In the genomic region with DNA sequence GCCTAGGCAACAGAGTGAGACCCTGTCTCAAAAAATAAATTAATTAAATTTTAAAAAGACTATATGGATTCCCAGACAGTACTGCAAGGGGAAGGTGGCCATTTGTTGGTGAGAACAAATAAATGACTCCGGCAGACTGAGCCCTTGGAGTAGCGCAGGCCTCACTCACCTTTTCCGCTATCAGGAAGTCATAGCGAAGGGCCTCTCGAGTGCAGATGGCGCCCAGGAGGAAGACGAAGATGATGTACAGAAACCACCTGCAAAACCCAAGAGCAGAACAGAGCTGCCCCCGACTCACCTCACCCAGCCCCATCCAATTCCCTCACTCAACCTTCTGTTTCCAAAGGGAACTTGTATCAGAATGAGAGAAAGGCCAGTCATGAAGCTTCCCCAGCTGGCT, we compare ENCODE assay signal across 1 cellular context.
TF ChIP-seq lines count a peak whose summit lies in the region.

No MANE protein-coding gene starts in this region.

TF ChIP-seq in GM12878, 131 proteins besides CTCF, POLR2A, EP300 and RAD21 (continued from another document):
- TF ChIP-seq, protein P1, sequence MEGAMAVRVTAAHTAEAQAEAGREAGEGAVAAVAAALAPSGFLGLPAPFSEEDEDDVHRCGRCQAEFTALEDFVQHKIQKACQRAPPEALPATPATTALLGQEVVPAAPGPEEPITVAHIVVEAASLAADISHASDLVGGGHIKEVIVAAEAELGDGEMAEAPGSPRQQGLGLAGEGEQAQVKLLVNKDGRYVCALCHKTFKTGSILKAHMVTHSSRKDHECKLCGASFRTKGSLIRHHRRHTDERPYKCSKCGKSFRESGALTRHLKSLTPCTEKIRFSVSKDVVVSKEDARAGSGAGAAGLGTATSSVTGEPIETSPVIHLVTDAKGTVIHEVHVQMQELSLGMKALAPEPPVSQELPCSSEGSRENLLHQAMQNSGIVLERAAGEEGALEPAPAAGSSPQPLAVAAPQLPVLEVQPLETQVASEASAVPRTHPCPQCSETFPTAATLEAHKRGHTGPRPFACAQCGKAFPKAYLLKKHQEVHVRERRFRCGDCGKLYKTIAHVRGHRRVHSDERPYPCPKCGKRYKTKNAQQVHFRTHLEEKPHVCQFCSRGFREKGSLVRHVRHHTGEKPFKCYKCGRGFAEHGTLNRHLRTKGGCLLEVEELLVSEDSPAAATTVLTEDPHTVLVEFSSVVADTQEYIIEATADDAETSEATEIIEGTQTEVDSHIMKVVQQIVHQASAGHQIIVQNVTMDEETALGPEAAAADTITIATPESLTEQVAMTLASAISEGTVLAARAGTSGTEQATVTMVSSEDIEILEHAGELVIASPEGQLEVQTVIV (IDR thresholded peaks at IDR 0.05; ENCODE audit: borderline replicate concordance, partially characterized antibody), result no peak
- TF ChIP-seq, protein P2, sequence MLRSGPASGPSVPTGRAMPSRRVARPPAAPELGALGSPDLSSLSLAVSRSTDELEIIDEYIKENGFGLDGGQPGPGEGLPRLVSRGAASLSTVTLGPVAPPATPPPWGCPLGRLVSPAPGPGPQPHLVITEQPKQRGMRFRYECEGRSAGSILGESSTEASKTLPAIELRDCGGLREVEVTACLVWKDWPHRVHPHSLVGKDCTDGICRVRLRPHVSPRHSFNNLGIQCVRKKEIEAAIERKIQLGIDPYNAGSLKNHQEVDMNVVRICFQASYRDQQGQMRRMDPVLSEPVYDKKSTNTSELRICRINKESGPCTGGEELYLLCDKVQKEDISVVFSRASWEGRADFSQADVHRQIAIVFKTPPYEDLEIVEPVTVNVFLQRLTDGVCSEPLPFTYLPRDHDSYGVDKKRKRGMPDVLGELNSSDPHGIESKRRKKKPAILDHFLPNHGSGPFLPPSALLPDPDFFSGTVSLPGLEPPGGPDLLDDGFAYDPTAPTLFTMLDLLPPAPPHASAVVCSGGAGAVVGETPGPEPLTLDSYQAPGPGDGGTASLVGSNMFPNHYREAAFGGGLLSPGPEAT (IDR thresholded peaks at IDR 0.05; ENCODE audit: low read depth), result no peak
- TF ChIP-seq, protein P3, sequence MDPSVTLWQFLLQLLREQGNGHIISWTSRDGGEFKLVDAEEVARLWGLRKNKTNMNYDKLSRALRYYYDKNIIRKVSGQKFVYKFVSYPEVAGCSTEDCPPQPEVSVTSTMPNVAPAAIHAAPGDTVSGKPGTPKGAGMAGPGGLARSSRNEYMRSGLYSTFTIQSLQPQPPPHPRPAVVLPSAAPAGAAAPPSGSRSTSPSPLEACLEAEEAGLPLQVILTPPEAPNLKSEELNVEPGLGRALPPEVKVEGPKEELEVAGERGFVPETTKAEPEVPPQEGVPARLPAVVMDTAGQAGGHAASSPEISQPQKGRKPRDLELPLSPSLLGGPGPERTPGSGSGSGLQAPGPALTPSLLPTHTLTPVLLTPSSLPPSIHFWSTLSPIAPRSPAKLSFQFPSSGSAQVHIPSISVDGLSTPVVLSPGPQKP (IDR thresholded peaks at IDR 0.05; ENCODE audit: low read depth, low read length), result no peak
- no peak for TF ChIP-seq SMARCA5 (IDR thresholded peaks at IDR 0.05)
- no peak for TF ChIP-seq CBX3 (IDR thresholded peaks at IDR 0.05; ENCODE audit: borderline replicate concordance, low read depth)
- no peak for TF ChIP-seq RBBP5 (conservative IDR thresholded peaks at IDR 0.05)
